28 cellular contexts compared by ENCODE assay signal in genomic region chr17:6856054-6856453, GRCh38. TPM values are rescaled to one million over a fixed set of nuclear protein-coding genes. Genes with fewer than 3 reads are reported as not detected.
"Had no signal": no experiment of that assay in that cellular context is flagged by ENCODE, and none has a peak within 500 bp of the region (broad histone marks: within the 10 kb centered on the region; RNA-seq: fewer than 3 reads in every experiment).

No MANE protein-coding gene starts in this region.

- H3K4me3 Mint-ChIP-seq: activated B cell treated with CpG ODN at 0.5 μM for 24 hours; activated CD4-positive, alpha-beta memory T cell treated with anti-CD3 and anti-CD28 coated beads, Interleukin-2, amount 10 ng/mL, durations not matched to agents 7 days and 5 days; activated naive CD4-positive, alpha-beta T cell treated with anti-CD3 and anti-CD28 coated beads for 36 hours; activated naive CD8-positive, alpha-beta T cell treated with anti-CD3 and anti-CD28 coated beads, Interleukin-2, amount 10 ng/mL, durations not matched to agents 7 days and 5 days; activated T-cell treated with anti-CD3 and anti-CD28 coated beads, Interleukin-2, amount 50 U/mL, for 72 hours; memory B cell; nephron had no signal

- H3K4me3 ChIP-seq: coronary artery, esophagus muscularis mucosa, gastrocnemius medialis, ovary, prostate gland, thyroid gland had no signal

- ATAC-seq: activated T-cell treated with anti-CD3 and anti-CD28 coated beads, Interleukin-2, amount 50 U/mL, for 72 hours; gastrocnemius medialis; left cardiac atrium; stimulated activated naive CD8-positive, alpha-beta T cell treated with anti-CD3 and anti-CD28 coated beads, Interleukin-15, Interleukin-2, amounts not matched to agents 100 U/mL and 50 U/mL, for 24 hours had no signal

- H3K4me1 ChIP-seq: esophagus muscularis mucosa, gastrocnemius medialis, prostate gland, thyroid gland had no signal

- H3K36me3 ChIP-seq: esophagus muscularis mucosa, gastrocnemius medialis, neutrophil, ovary, prostate gland, thyroid gland had no signal

- H3K9me3 ChIP-seq: esophagus muscularis mucosa, gastrocnemius medialis, neutrophil, ovary, prostate gland, thyroid gland had no signal

- H3K4me1 Mint-ChIP-seq: activated CD4-positive, alpha-beta memory T cell treated with anti-CD3 and anti-CD28 coated beads, Interleukin-2, amount 10 ng/mL, durations not matched to agents 7 days and 5 days; nephron had no signal

- H3K27ac ChIP-seq: coronary artery, esophagus muscularis mucosa, gastrocnemius medialis, neutrophil, ovary, prostate gland, thyroid gland had no signal

- DNase-seq: activated B cell treated with CpG ODN at 0.5 μM for 24 hours; activated CD4-positive, alpha-beta memory T cell treated with anti-CD3 and anti-CD28 coated beads, Interleukin-2, amount 10 ng/mL, durations not matched to agents 7 days and 5 days; activated CD4-positive, alpha-beta T cell treated with anti-CD3 and anti-CD28 coated beads for 48 hours; activated effector memory CD4-positive, alpha-beta T cell treated with Interleukin-2 at 50 U/mL for 16 hours; activated naive CD4-positive, alpha-beta T cell treated with anti-CD3 and anti-CD28 coated beads for 36 hours; activated naive CD8-positive, alpha-beta T cell treated with anti-CD3 and anti-CD28 coated beads, Interleukin-2, amount 10 ng/mL, durations not matched to agents 7 days and 5 days; activated T-cell treated with anti-CD3 and anti-CD28 coated beads, Interleukin-2, amount 50 U/mL, for 72 hours; amniotic stem cell; cerebellar nuclear complex; gastrocnemius medialis; hypothalamus; left cardiac atrium; ovary; stimulated activated CD4-positive, alpha-beta T cell treated with anti-CD3 and anti-CD28 coated beads, Interleukin-4, amount 100 ng/mL, for 24 hours; stimulated activated naive CD8-positive, alpha-beta T cell treated with anti-CD3 and anti-CD28 coated beads, Interleukin-15, Interleukin-2, amounts not matched to agents 100 U/mL and 50 U/mL, for 24 hours; substantia nigra; thyroid gland had no signal

- H3K27me3 ChIP-seq: ovary, thyroid gland had no signal

- H3K9me3 Mint-ChIP-seq: activated B cell treated with CpG ODN at 0.5 μM for 24 hours; activated CD4-positive, alpha-beta memory T cell treated with anti-CD3 and anti-CD28 coated beads, Interleukin-2, amount 10 ng/mL, durations not matched to agents 7 days and 5 days; activated naive CD4-positive, alpha-beta T cell treated with anti-CD3 and anti-CD28 coated beads for 36 hours had no signal

- H3K27ac Mint-ChIP-seq: activated B cell treated with CpG ODN at 0.5 μM for 24 hours; activated CD4-positive, alpha-beta memory T cell treated with anti-CD3 and anti-CD28 coated beads, Interleukin-2, amount 10 ng/mL, durations not matched to agents 7 days and 5 days; activated naive CD4-positive, alpha-beta T cell treated with anti-CD3 and anti-CD28 coated beads for 36 hours; activated naive CD8-positive, alpha-beta T cell treated with anti-CD3 and anti-CD28 coated beads, Interleukin-2, amount 10 ng/mL, durations not matched to agents 7 days and 5 days; activated T-cell treated with anti-CD3 and anti-CD28 coated beads, Interleukin-2, amount 50 U/mL, for 72 hours; memory B cell; nephron had no signal

RNA-seq across cellular contexts. Expression of gene TEKT1, which starts 24.5 kb away (rescaled TPM):
- total RNA-seq: activated B cell treated with CpG ODN at 0.5 μM for 24 hours; activated CD4-positive, alpha-beta memory T cell treated with anti-CD3 and anti-CD28 coated beads, Interleukin-2, amount 10 ng/mL, durations not matched to agents 7 days and 5 days; activated naive CD4-positive, alpha-beta T cell treated with anti-CD3 and anti-CD28 coated beads for 36 hours; activated naive CD8-positive, alpha-beta T cell treated with anti-CD3 and anti-CD28 coated beads, Interleukin-2, amount 10 ng/mL, durations not matched to agents 7 days and 5 days; activated T-cell treated with anti-CD3 and anti-CD28 coated beads, Interleukin-2, amount 50 U/mL, for 72 hours; bronchial epithelial cell; esophagus muscularis mucosa; gastrocnemius medialis; left cardiac atrium; liver; mononuclear cell; myocyte; thyroid gland; ureter had no signal
